In the genomic region with DNA sequence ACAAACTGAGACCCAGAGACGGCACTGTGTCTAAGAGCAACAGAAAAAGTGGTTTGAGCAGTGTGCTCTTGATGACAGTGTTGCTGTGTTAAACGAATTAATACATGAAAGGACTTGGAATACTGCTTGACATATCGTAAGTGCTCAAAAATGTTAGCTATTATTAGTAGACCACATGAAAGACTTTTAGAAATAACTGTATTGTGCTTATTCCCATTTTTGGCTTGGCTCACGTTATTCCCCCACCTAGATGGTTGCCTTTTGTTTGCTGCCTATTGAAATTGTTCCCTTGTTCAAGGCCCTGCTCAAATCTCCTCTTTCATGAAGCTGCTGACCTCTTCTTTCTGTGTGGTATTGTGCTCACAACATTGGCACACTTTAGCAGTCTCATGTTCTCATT, we compare ENCODE assay signal across 1 cellular context.
TF ChIP-seq lines count a peak whose summit lies in the region.

No MANE protein-coding gene starts in this region.

TF ChIP-seq in GM12878, 131 proteins besides CTCF, POLR2A, EP300 and RAD21 (continued from another document):
- TF ChIP-seq E2F8 (IDR thresholded peaks at IDR 0.05; ENCODE audit: low read depth, partially characterized antibody): no peak
- TF ChIP-seq SMAD5 (IDR thresholded peaks at IDR 0.05; ENCODE audit: low read depth): no peak
- TF ChIP-seq, protein P1, sequence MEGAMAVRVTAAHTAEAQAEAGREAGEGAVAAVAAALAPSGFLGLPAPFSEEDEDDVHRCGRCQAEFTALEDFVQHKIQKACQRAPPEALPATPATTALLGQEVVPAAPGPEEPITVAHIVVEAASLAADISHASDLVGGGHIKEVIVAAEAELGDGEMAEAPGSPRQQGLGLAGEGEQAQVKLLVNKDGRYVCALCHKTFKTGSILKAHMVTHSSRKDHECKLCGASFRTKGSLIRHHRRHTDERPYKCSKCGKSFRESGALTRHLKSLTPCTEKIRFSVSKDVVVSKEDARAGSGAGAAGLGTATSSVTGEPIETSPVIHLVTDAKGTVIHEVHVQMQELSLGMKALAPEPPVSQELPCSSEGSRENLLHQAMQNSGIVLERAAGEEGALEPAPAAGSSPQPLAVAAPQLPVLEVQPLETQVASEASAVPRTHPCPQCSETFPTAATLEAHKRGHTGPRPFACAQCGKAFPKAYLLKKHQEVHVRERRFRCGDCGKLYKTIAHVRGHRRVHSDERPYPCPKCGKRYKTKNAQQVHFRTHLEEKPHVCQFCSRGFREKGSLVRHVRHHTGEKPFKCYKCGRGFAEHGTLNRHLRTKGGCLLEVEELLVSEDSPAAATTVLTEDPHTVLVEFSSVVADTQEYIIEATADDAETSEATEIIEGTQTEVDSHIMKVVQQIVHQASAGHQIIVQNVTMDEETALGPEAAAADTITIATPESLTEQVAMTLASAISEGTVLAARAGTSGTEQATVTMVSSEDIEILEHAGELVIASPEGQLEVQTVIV (IDR thresholded peaks at IDR 0.05; ENCODE audit: borderline replicate concordance, partially characterized antibody): no peak
- TF ChIP-seq, protein P2, sequence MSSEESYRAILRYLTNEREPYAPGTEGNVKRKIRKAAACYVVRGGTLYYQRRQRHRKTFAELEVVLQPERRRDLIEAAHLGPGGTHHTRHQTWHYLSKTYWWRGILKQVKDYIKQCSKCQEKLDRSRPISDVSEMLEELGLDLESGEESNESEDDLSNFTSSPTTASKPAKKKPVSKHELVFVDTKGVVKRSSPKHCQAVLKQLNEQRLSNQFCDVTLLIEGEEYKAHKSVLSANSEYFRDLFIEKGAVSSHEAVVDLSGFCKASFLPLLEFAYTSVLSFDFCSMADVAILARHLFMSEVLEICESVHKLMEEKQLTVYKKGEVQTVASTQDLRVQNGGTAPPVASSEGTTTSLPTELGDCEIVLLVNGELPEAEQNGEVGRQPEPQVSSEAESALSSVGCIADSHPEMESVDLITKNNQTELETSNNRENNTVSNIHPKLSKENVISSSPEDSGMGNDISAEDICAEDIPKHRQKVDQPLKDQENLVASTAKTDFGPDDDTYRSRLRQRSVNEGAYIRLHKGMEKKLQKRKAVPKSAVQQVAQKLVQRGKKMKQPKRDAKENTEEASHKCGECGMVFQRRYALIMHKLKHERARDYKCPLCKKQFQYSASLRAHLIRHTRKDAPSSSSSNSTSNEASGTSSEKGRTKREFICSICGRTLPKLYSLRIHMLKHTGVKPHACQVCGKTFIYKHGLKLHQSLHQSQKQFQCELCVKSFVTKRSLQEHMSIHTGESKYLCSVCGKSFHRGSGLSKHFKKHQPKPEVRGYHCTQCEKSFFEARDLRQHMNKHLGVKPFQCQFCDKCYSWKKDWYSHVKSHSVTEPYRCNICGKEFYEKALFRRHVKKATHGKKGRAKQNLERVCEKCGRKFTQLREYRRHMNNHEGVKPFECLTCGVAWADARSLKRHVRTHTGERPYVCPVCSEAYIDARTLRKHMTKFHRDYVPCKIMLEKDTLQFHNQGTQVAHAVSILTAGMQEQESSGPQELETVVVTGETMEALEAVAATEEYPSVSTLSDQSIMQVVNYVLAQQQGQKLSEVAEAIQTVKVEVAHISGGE (CRISPR knock-in tag; IDR thresholded peaks at IDR 0.05): no peak
- TF ChIP-seq REST (IDR thresholded peaks at IDR 0.05; ENCODE audit: low read depth, low read length): no peak
- no peak for TF ChIP-seq DPF2 (IDR thresholded peaks at IDR 0.05)
- TF ChIP-seq MYB (IDR thresholded peaks at IDR 0.05; ENCODE audit: borderline replicate concordance, low read depth, low read length): no peak
- no peak for TF ChIP-seq RCOR1 (conservative IDR thresholded peaks at IDR 0.05; ENCODE audit: low read depth, low read length)
- TF ChIP-seq ASH2L (IDR thresholded peaks at IDR 0.05; ENCODE audit: borderline replicate concordance, low read depth): no peak
- TF ChIP-seq, protein P3, sequence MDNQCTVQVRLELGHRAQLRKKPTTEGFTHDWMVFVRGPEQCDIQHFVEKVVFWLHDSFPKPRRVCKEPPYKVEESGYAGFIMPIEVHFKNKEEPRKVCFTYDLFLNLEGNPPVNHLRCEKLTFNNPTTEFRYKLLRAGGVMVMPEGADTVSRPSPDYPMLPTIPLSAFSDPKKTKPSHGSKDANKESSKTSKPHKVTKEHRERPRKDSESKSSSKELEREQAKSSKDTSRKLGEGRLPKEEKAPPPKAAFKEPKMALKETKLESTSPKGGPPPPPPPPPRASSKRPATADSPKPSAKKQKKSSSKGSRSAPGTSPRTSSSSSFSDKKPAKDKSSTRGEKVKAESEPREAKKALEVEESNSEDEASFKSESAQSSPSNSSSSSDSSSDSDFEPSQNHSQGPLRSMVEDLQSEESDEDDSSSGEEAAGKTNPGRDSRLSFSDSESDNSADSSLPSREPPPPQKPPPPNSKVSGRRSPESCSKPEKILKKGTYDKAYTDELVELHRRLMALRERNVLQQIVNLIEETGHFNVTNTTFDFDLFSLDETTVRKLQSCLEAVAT (IDR thresholded peaks at IDR 0.05): no peak
